Comparison of ENCODE assay signal across 16 cellular contexts in genomic region chr6:160883560-160883959, GRCh38.
DNase-seq lines count a peak whose midpoint lies in the region; ATAC-seq and TF ChIP-seq lines count a peak whose summit lies in the region.
"Had no signal": no experiment of that assay in that cellular context is flagged by ENCODE, and none has a peak within 500 bp of the region (broad histone marks: within the 10 kb centered on the region; RNA-seq: fewer than 3 reads in every experiment).

No MANE protein-coding gene starts in this region.

- H3K9ac ChIP-seq in HUES64 (ENCODE audit: low read depth, low read length) (peak overlapping the region; percentile 20; the same call in 1 of the 2 replicates), endodermal cell (ENCODE audit: extremely low read depth, low read length, poor library complexity, severe bottlenecking) (peak overlapping the region; percentile 99), mesenchymal stem cell (ENCODE audit: low read length) (no peak overlapping the region)

- 33% methylated on average over 2 of the region's 2 CpGs for WGBS in HUES64
- WGBS in endodermal cell (ENCODE audit: insufficient coverage in 1 of 2, insufficient read length in 1 of 2), 2 experiments: 23 to 37% methylated on average over 2 of the region's 2 CpGs
- WGBS in mesenchymal stem cell: 53% methylated on average over 2 of the region's 2 CpGs

- H3K27me3 ChIP-seq in HUES64 (ENCODE audit: insufficient read depth, low read length): no peaks in the 10 kb centered on the region
- H3K27me3 ChIP-seq in endodermal cell (ENCODE audit: control insufficient read depth, insufficient read depth, low read length, poor library complexity, severe bottlenecking): no peaks in the 10 kb centered on the region
- H3K27me3 ChIP-seq in mesenchymal stem cell (ENCODE audit: control insufficient read depth in 1 of 2, insufficient read depth in 1 of 2, low read length in 2 of 2): no peaks in the 10 kb centered on the region

- no peak overlapping the region for H2BK120ac ChIP-seq in mesenchymal stem cell (ENCODE audit: low read depth, low read length)

- H3K36me3 ChIP-seq in HUES64 (ENCODE audit: insufficient read depth, low read length): no peaks in the 10 kb centered on the region
- peaks cover 29% of the 10 kb centered on the region for H3K36me3 ChIP-seq in endodermal cell (ENCODE audit: control insufficient read depth, insufficient read depth, low read length)
- no peaks in the 10 kb centered on the region for H3K36me3 ChIP-seq in mesenchymal stem cell (ENCODE audit: control insufficient read depth in 1 of 2, insufficient read depth in 2 of 2, low read depth in 1 of 2, low read length in 2 of 2)

- no peak overlapping the region for H3K18ac ChIP-seq in mesenchymal stem cell (ENCODE audit: low read depth in 1 of 2, low read length in 2 of 2)

- no peak for ATAC-seq in GM18873 (IDR thresholded peaks at IDR 0.05; ENCODE audit: low FRiP score, unreplicated experiment)

- no peak overlapping the region for H3K23ac ChIP-seq in mesenchymal stem cell (ENCODE audit: low read length in 2 of 2)

- H3K4me1 ChIP-seq in HUES64 (ENCODE audit: insufficient read depth, low read length) (peaks cover 52% of the 10 kb centered on the region), endodermal cell (ENCODE audit: control insufficient read depth, insufficient read depth, low read length) (peaks cover 14% of the 10 kb centered on the region), mesenchymal stem cell (ENCODE audit: control insufficient read depth, insufficient read depth, low read depth, low read length) (no peaks in the 10 kb centered on the region)

- peaks cover 6% of the 10 kb centered on the region; the same call in 1 of the 2 replicates for H3K9me3 ChIP-seq in HUES64 (ENCODE audit: insufficient read depth, low read depth, low read length)
- peaks cover 14% of the 10 kb centered on the region for H3K9me3 ChIP-seq in endodermal cell (ENCODE audit: control insufficient read depth, low read length)
- H3K9me3 ChIP-seq in mesenchymal stem cell (ENCODE audit: control insufficient read depth, low read length): no peaks in the 10 kb centered on the region

- H2BK15ac ChIP-seq in mesenchymal stem cell (ENCODE audit: low read depth, poor library complexity, severe bottlenecking): no peak overlapping the region

- peak overlapping the region; percentile 90 for H3K4me3 Mint-ChIP-seq in endodermal cell
- H3K4me3 Mint-ChIP-seq in mesothelial cell of epicardium: no peak overlapping the region

- no peak overlapping the region for H2AFZ ChIP-seq in mesenchymal stem cell (ENCODE audit: low read depth, low read length)

- H2BK5ac ChIP-seq in mesenchymal stem cell (ENCODE audit: low read depth, low read length, poor library complexity, severe bottlenecking): no peak overlapping the region

- H3K4me3 ChIP-seq in HUES64 (ENCODE audit: low read length) (peak overlapping the region; percentile 38), endodermal cell (ENCODE audit: low read length) (peak overlapping the region; percentile 97), mesenchymal stem cell (ENCODE audit: insufficient read depth in 1 of 2, low read depth in 1 of 2, low read length in 2 of 2) (no peak overlapping the region)
- H3K4me3 ChIP-seq: SK-N-MC had no signal

- DNase-seq in endodermal cell: no peak
- DNase-seq in mesothelial cell of epicardium (ENCODE audit: low spot score in 2 of 2, unreplicated experiment in 2 of 2): no peak
- DNase-seq in mesenchymal stem cell: no peak
- no peak for DNase-seq in stimulated activated CD4-positive, alpha-beta T cell treated with anti-CD3 and anti-CD28 coated beads, Interleukin-4, amount 100 ng/mL, for 1 hour
- DNase-seq in A172 (ENCODE audit: low spot score): no peak
- DNase-seq: AML-193, DMS79 treated with DMSO at 0.1 percent for 48 hours, GOT3, NCI-H1092 treated with DMSO at 0.1 percent for 48 hours, NCI-H1694, NCI-H774, SHP77 had no signal

- peaks cover 29% of the 10 kb centered on the region for H3K36me3 Mint-ChIP-seq in endodermal cell (ENCODE audit: low read depth)
- peaks cover 5% of the 10 kb centered on the region for H3K36me3 Mint-ChIP-seq in mesothelial cell of epicardium

- TF ChIP-seq CTCF in endodermal cell (conservative IDR thresholded peaks at IDR 0.05) (no peak), mesothelial cell of epicardium (IDR thresholded peaks at IDR 0.05; ENCODE audit: unreplicated experiment) (no peak)

- H3K4ac ChIP-seq in mesenchymal stem cell (ENCODE audit: low read depth in 1 of 2, low read length in 2 of 2): no peak overlapping the region

- no peak overlapping the region for H2BK12ac ChIP-seq in mesenchymal stem cell (ENCODE audit: low read length in 2 of 2)

- no peaks in the 10 kb centered on the region for H3K27me3 Mint-ChIP-seq in endodermal cell (ENCODE audit: insufficient read depth)
- H3K27me3 Mint-ChIP-seq in mesothelial cell of epicardium (ENCODE audit: low read depth): no peaks in the 10 kb centered on the region

- no peaks in the 10 kb centered on the region for H3K79me1 ChIP-seq in mesenchymal stem cell (replicated peaks; ENCODE audit: low read length, poor library complexity, severe bottlenecking)

- peaks cover 36% of the 10 kb centered on the region for H3K4me1 Mint-ChIP-seq in endodermal cell
- H3K4me1 Mint-ChIP-seq in mesothelial cell of epicardium: peaks cover 27% of the 10 kb centered on the region

- H4K91ac ChIP-seq in mesenchymal stem cell (ENCODE audit: low read length): no peak overlapping the region

- no peak overlapping the region for H4K8ac ChIP-seq in mesenchymal stem cell (ENCODE audit: low read length)

- H3K9me3 Mint-ChIP-seq in endodermal cell (peaks cover 12% of the 10 kb centered on the region), mesothelial cell of epicardium (peaks cover 14% of the 10 kb centered on the region)

- no peak overlapping the region for H3K14ac ChIP-seq in mesenchymal stem cell (ENCODE audit: low read length in 2 of 2)

- H2AK5ac ChIP-seq in mesenchymal stem cell (ENCODE audit: low read length, severe bottlenecking): no peak overlapping the region

- no peak overlapping the region for H3K4me2 ChIP-seq in mesenchymal stem cell (ENCODE audit: low read length, poor library complexity, severe bottlenecking)

- H3K27ac ChIP-seq in HUES64 (ENCODE audit: low read depth, low read length): peak overlapping the region; percentile 43; the same call in 1 of the 2 replicates
- H3K27ac ChIP-seq in endodermal cell (ENCODE audit: low read depth, low read length): peak overlapping the region; percentile 1
- no peak overlapping the region for H3K27ac ChIP-seq in mesenchymal stem cell (ENCODE audit: low read length, poor library complexity, severe bottlenecking)
- H3K27ac ChIP-seq: C4-2B, SK-N-MC had no signal

- H3K27ac Mint-ChIP-seq in endodermal cell: peak overlapping the region; percentile 96
- peak overlapping the region; percentile 84 for H3K27ac Mint-ChIP-seq in mesothelial cell of epicardium

Comparison
In these comparisons a context has a peak if more than half of its experiments do, and no peak if none do; other contexts are left out.
1. H3K4me3 ChIP-seq: peak in HUES64 (single experiment) and endodermal cell (single experiment); none in mesenchymal stem cell (0 of 2).